8 cellular contexts compared by ENCODE assay signal in the genomic region with DNA sequence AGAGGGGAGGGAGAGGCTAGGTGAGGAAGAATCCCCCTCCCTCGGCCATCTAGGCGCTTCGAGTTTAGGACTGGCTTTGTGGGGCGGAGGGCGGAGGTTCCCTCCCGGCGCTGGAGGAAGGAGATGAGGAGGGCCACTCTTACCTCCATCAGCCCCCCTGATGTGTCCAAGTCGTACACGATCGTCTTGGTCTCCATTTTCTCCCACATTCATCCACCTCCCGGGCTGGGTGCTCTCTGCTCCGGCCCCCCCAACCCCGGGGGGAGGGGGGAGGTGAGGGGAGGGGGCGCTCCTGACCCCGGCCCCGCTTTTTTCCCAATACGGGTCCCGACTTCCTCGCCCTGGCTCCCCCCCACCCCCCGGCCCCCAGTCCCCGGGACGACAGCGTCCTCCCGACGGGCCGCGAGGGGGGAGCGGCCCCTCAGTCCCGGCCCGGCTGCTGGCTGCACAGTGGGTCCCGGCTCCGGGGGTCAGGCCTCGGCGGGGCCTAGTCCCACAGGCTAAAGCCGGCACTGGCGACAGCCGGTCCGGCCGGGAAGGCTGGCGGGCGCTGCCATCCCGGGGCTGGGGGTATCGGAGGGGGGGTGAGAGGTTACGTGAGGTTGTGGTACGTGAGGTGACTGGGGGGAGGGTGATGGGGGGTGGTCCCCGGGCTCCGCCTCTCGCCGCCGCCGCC. TPM values are rescaled to one million over a fixed set of nuclear protein-coding genes. Genes with fewer than 3 reads are reported as not detected.
DNase-seq lines count a peak whose midpoint lies in the region; ATAC-seq, FAIRE-seq and TF ChIP-seq lines count a peak whose summit lies in the region.

No MANE protein-coding gene starts in this region.

- under 1% methylated on average over 22 of the region's 51 CpGs for WGBS in hepatocyte (ENCODE audit: low lambda C conversion rate, missing lambda C conversion rate)

- TF ChIP-seq CTCF in hepatocyte (IDR thresholded peaks at IDR 0.05; ENCODE audit: poor library complexity) (no peak), D721Med (IDR thresholded peaks at IDR 0.05; ENCODE audit: insufficient read depth, missing control alignments) (no peak)

- no peak overlapping the region for H2AFZ ChIP-seq in hepatocyte

- peaks cover 28% of the 10 kb centered on the region for H3K4me1 Mint-ChIP-seq in activated CD4-positive, alpha-beta T cell treated with anti-CD3 and anti-CD28 coated beads, Interleukin-2, amount 10 ng/mL, durations not matched to agents 7 days and 5 days
- peaks cover 29% of the 10 kb centered on the region for H3K4me1 Mint-ChIP-seq in activated CD4-positive, alpha-beta memory T cell treated with anti-CD3 and anti-CD28 coated beads for 36 hours (ENCODE audit: low read depth)
- peaks cover 18% of the 10 kb centered on the region for H3K4me1 Mint-ChIP-seq in stimulated activated effector memory CD8-positive, alpha-beta T cell treated with anti-CD3 and anti-CD28 coated beads, Interleukin-12 subunit alpha, Interleukin-12 subunit beta, amount 100 ng/mL, for 72 hours

- CTCF ChIA-PET in activated CD4-positive, alpha-beta T cell treated with anti-CD3 and anti-CD28 coated beads, Interleukin-2, amount 10 ng/mL, durations not matched to agents 7 days and 5 days (lab: Charles Lee): interaction anchor here (0.7 to 4.2 kb wide), 15 partner anchors 13 to 231 kb away, joined by 3 to 41 read pairs (median 6); partner anchors contain the start of genes DHRS13, RPL23A and TLCD1
- CTCF ChIA-PET in activated CD4-positive, alpha-beta memory T cell treated with anti-CD3 and anti-CD28 coated beads for 36 hours (lab: Charles Lee): interaction anchor here (1.0 to 7.3 kb wide), 8 partner anchors 35 to 224 kb away, joined by 3 to 130 read pairs (median 5); partner anchors contain the start of genes NEK8 and TLCD1

- H3K27me3 ChIP-seq in hepatocyte: no peaks in the 10 kb centered on the region

- no peaks in the 10 kb centered on the region for H3K36me3 ChIP-seq in hepatocyte (replicated peaks; ENCODE audit: insufficient read depth, low read depth)

- H3K4me1 ChIP-seq in hepatocyte (ENCODE audit: insufficient read depth): peaks cover 21% of the 10 kb centered on the region

- peaks cover 52% of the 10 kb centered on the region for H3K79me2 ChIP-seq in hepatocyte

- FAIRE-seq in D721Med (lab: Jason Lieb, UNC): no peak

- H3K27ac Mint-ChIP-seq in activated CD4-positive, alpha-beta T cell treated with anti-CD3 and anti-CD28 coated beads, Interleukin-2, amount 10 ng/mL, durations not matched to agents 7 days and 5 days: peak overlapping the region; percentile 92
- H3K27ac Mint-ChIP-seq in activated CD4-positive, alpha-beta memory T cell treated with anti-CD3 and anti-CD28 coated beads for 36 hours: peak overlapping the region; percentile 96
- H3K27ac Mint-ChIP-seq in stimulated activated effector memory CD8-positive, alpha-beta T cell treated with anti-CD3 and anti-CD28 coated beads, Interleukin-12 subunit alpha, Interleukin-12 subunit beta, amount 100 ng/mL, for 72 hours: peak overlapping the region; percentile 97

- H4K20me1 ChIP-seq in hepatocyte (ENCODE audit: insufficient read depth, poor library complexity, severe bottlenecking): peaks cover 24% of the 10 kb centered on the region

- DNase-seq in activated CD4-positive, alpha-beta T cell treated with anti-CD3 and anti-CD28 coated beads, Interleukin-2, amount 10 ng/mL, durations not matched to agents 7 days and 5 days: no peak
- no peak for DNase-seq in activated CD4-positive, alpha-beta T cell treated with anti-CD3 and anti-CD28 coated beads for 48 hours
- DNase-seq in activated CD4-positive, alpha-beta memory T cell treated with anti-CD3 and anti-CD28 coated beads for 36 hours: no peak
- DNase-seq in hepatocyte (ENCODE audit: low spot score) (no peak), NOMO-1 treated with dmso at 0.1 percent for 144 hours (lab: John Stamatoyannopoulos, UW; ENCODE audit: unreplicated experiment) (no peak), D721Med (ENCODE audit: insufficient read length, low spot score) (no peak)
- DNase-seq in stimulated activated effector memory CD8-positive, alpha-beta T cell treated with anti-CD3 and anti-CD28 coated beads, Interleukin-12 subunit alpha, Interleukin-12 subunit beta, amount 100 ng/mL, for 72 hours (ENCODE audit: low spot score in 2 of 2): no peak
- no peak for DNase-seq in activated CD8-positive, alpha-beta memory T cell treated with anti-CD3 and anti-CD28 coated beads for 24 hours

- peak overlapping the region; percentile 92 for H3K4me3 Mint-ChIP-seq in activated CD4-positive, alpha-beta T cell treated with anti-CD3 and anti-CD28 coated beads, Interleukin-2, amount 10 ng/mL, durations not matched to agents 7 days and 5 days
- peak overlapping the region; percentile 95 for H3K4me3 Mint-ChIP-seq in activated CD4-positive, alpha-beta memory T cell treated with anti-CD3 and anti-CD28 coated beads for 36 hours
- H3K4me3 Mint-ChIP-seq in stimulated activated effector memory CD8-positive, alpha-beta T cell treated with anti-CD3 and anti-CD28 coated beads, Interleukin-12 subunit alpha, Interleukin-12 subunit beta, amount 100 ng/mL, for 72 hours: no peak overlapping the region

- H3K27me3 Mint-ChIP-seq in activated CD4-positive, alpha-beta T cell treated with anti-CD3 and anti-CD28 coated beads, Interleukin-2, amount 10 ng/mL, durations not matched to agents 7 days and 5 days: no peaks in the 10 kb centered on the region
- no peaks in the 10 kb centered on the region for H3K27me3 Mint-ChIP-seq in activated CD4-positive, alpha-beta memory T cell treated with anti-CD3 and anti-CD28 coated beads for 36 hours

- intact Hi-C loops in activated CD4-positive, alpha-beta memory T cell treated with anti-CD3 and anti-CD28 coated beads for 36 hours (cut with micrococcal nuclease): loop anchor here (1.0 to 5.0 kb wide), 6 partner anchors 25 to 354 kb away; partner anchors contain the start of genes BLTP2, DHRS13, NUFIP2 and SPAG5

- H3K9me2 ChIP-seq in hepatocyte (replicated peaks; ENCODE audit: insufficient read depth): no peaks in the 10 kb centered on the region

- POLR2A ChIA-PET in activated CD4-positive, alpha-beta T cell treated with anti-CD3 and anti-CD28 coated beads, Interleukin-2, amount 10 ng/mL, durations not matched to agents 7 days and 5 days (lab: Charles Lee): interaction anchor here (0.8 to 1.6 kb wide), 3 partner anchors 189 to 231 kb away, joined by 3 to 10 read pairs (median 3); partner anchors contain the start of gene RPL23A
- POLR2A ChIA-PET in activated CD4-positive, alpha-beta memory T cell treated with anti-CD3 and anti-CD28 coated beads for 36 hours (lab: Charles Lee): interaction anchor here (0.6 to 3.1 kb wide), 11 partner anchors 10 to 231 kb away, joined by 3 to 29 read pairs (median 5); partner anchors contain the start of genes NEK8, RPL23A and TLCD1

- peak overlapping the region; percentile 92 for H3K4me3 ChIP-seq in hepatocyte

- ATAC-seq in stimulated activated effector memory CD8-positive, alpha-beta T cell treated with anti-CD3 and anti-CD28 coated beads, Interleukin-12 subunit alpha, Interleukin-12 subunit beta, amount 100 ng/mL, for 72 hours: peak; percentile 1

- H3K9me3 Mint-ChIP-seq in activated CD4-positive, alpha-beta T cell treated with anti-CD3 and anti-CD28 coated beads, Interleukin-2, amount 10 ng/mL, durations not matched to agents 7 days and 5 days: no peaks in the 10 kb centered on the region
- no peaks in the 10 kb centered on the region for H3K9me3 Mint-ChIP-seq in activated CD4-positive, alpha-beta memory T cell treated with anti-CD3 and anti-CD28 coated beads for 36 hours
- H3K9me3 Mint-ChIP-seq in stimulated activated effector memory CD8-positive, alpha-beta T cell treated with anti-CD3 and anti-CD28 coated beads, Interleukin-12 subunit alpha, Interleukin-12 subunit beta, amount 100 ng/mL, for 72 hours: no peaks in the 10 kb centered on the region

- no peaks in the 10 kb centered on the region for H3K9me3 ChIP-seq in hepatocyte (ENCODE audit: low read depth)

- H3K4me2 ChIP-seq in hepatocyte: peak overlapping the region; percentile 92

- peaks cover 31% of the 10 kb centered on the region for H3K36me3 Mint-ChIP-seq in activated CD4-positive, alpha-beta T cell treated with anti-CD3 and anti-CD28 coated beads, Interleukin-2, amount 10 ng/mL, durations not matched to agents 7 days and 5 days (ENCODE audit: low read depth)
- H3K36me3 Mint-ChIP-seq in activated CD4-positive, alpha-beta memory T cell treated with anti-CD3 and anti-CD28 coated beads for 36 hours: peaks cover 27% of the 10 kb centered on the region
- peaks cover 45% of the 10 kb centered on the region for H3K36me3 Mint-ChIP-seq in stimulated activated effector memory CD8-positive, alpha-beta T cell treated with anti-CD3 and anti-CD28 coated beads, Interleukin-12 subunit alpha, Interleukin-12 subunit beta, amount 100 ng/mL, for 72 hours

- peak overlapping the region; percentile 93 for H3K27ac ChIP-seq in hepatocyte

RNA-seq across cellular contexts. Expression of gene PHF12, which starts 0.4 kb away (rescaled TPM):
- total RNA-seq in activated CD4-positive, alpha-beta T cell treated with anti-CD3 and anti-CD28 coated beads, Interleukin-2, amount 10 ng/mL, durations not matched to agents 7 days and 5 days: 10 to 100 TPM; 72.3 to 78.1 TPM
- total RNA-seq in activated CD4-positive, alpha-beta memory T cell treated with anti-CD3 and anti-CD28 coated beads for 36 hours: 10 to 100 TPM; 44.0 to 44.8 TPM
- 18.2 and 19.0 TPM in 2 replicates for total RNA-seq in hepatocyte
- polyA plus RNA-seq in hepatocyte: 10.0 and 12.1 TPM in 2 replicates

RNA-seq across cellular contexts. Expression of gene DHRS13, which starts 48.0 kb away (rescaled TPM):
- total RNA-seq in activated CD4-positive, alpha-beta T cell treated with anti-CD3 and anti-CD28 coated beads, Interleukin-2, amount 10 ng/mL, durations not matched to agents 7 days and 5 days: 10 to 100 TPM; 26.8 to 27.8 TPM
- 10 to 100 TPM; 18.0 to 20.6 TPM for total RNA-seq in activated CD4-positive, alpha-beta memory T cell treated with anti-CD3 and anti-CD28 coated beads for 36 hours
- 14.9 and 22.4 TPM in 2 replicates for total RNA-seq in hepatocyte
- polyA plus RNA-seq in hepatocyte: 10.8 and 15.4 TPM in 2 replicates

RNA-seq across cellular contexts. Expression of gene FLOT2, which starts 53.4 kb away (rescaled TPM):
- total RNA-seq in activated CD4-positive, alpha-beta T cell treated with anti-CD3 and anti-CD28 coated beads, Interleukin-2, amount 10 ng/mL, durations not matched to agents 7 days and 5 days: 100 to 1,000 TPM; 200 to 212 TPM
- total RNA-seq in activated CD4-positive, alpha-beta memory T cell treated with anti-CD3 and anti-CD28 coated beads for 36 hours: 100 to 1,000 TPM; 110 to 118 TPM
- 31.8 and 42.0 TPM in 2 replicates for total RNA-seq in hepatocyte
- 56.4 and 64.0 TPM in 2 replicates for polyA plus RNA-seq in hepatocyte

RNA-seq across cellular contexts. Expression of gene SEZ6, which starts 54.9 kb away (rescaled TPM):
- total RNA-seq in activated CD4-positive, alpha-beta T cell treated with anti-CD3 and anti-CD28 coated beads, Interleukin-2, amount 10 ng/mL, durations not matched to agents 7 days and 5 days: not detected
- total RNA-seq in activated CD4-positive, alpha-beta memory T cell treated with anti-CD3 and anti-CD28 coated beads for 36 hours: not detected
- 1.2 TPM in 1 of 2 replicates, not detected in the other for total RNA-seq in hepatocyte
- 0.58 and 0.81 TPM in 2 replicates for polyA plus RNA-seq in hepatocyte
